In genomic region chr7:141640239-141640840, GRCh38 we compare ENCODE assay signal across 26 cellular contexts.
A peak's percentile ranks its signal among the peaks of the same experiment; 100 is the strongest.
DNase-seq lines count a peak whose midpoint lies in the region; ATAC-seq and TF ChIP-seq lines count a peak whose summit lies in the region.
"Had no signal": no experiment of that assay in that cellular context is flagged by ENCODE, and none has a peak within 500 bp of the region (broad histone marks: within the 10 kb centered on the region; RNA-seq: fewer than 3 reads in every experiment).

No MANE protein-coding gene starts in this region.

- no peaks in the 10 kb centered on the region for H3K27me3 Mint-ChIP-seq in activated naive CD8-positive, alpha-beta T cell treated with anti-CD3 and anti-CD28 coated beads, Interleukin-2, amount 50 U/mL, for 24 hours
- no peaks in the 10 kb centered on the region for H3K27me3 Mint-ChIP-seq in nephron progenitor cell (ENCODE audit: low read depth, poor library complexity)
- H3K27me3 Mint-ChIP-seq: CD8-positive, alpha-beta memory T cell had no signal

- H3K36me3 ChIP-seq in GM23248 (ENCODE audit: low read depth), result 0 out of 2 replicates have a peak, but pooled peaks cover 8% of the 10 kb centered on the region

- no peaks in the 10 kb centered on the region for H3K4me1 Mint-ChIP-seq in activated naive CD8-positive, alpha-beta T cell treated with anti-CD3 and anti-CD28 coated beads, Interleukin-2, amount 50 U/mL, for 24 hours
- no peaks in the 10 kb centered on the region for H3K4me1 Mint-ChIP-seq in nephron progenitor cell
- H3K4me1 Mint-ChIP-seq: CD8-positive, alpha-beta memory T cell had no signal

- H3K4me1 ChIP-seq in GM23248 (ENCODE audit: insufficient read depth), result no peaks in the 10 kb centered on the region
- H3K4me1 ChIP-seq: psoas muscle, tibial nerve had no signal

- DNase-seq in GM23248 (peak; percentile 11), LHCN-M2 (ENCODE audit: low read depth) (peak; percentile 47), nephron progenitor cell (no peak), ureter (ENCODE audit: low spot score) (no peak), retina (no peak)
- no peak for DNase-seq in activated naive CD8-positive, alpha-beta T cell treated with anti-CD3 and anti-CD28 coated beads, Interleukin-2, amount 50 U/mL, for 24 hours
- no peak for DNase-seq in stimulated activated CD4-positive, alpha-beta T cell treated with anti-CD3 and anti-CD28 coated beads, Interleukin-4, amount 100 ng/mL, for 4 hours
- DNase-seq: activated CD4-positive, alpha-beta T cell treated with anti-CD3 and anti-CD28 coated beads for 4 hours; activated gamma-delta T cell; AML-193; amygdala; CD8-positive, alpha-beta memory T cell; DMS53; heart right ventricle; Karpas-422; NCI-H1930; NCI-H82; psoas muscle; SHP77; stimulated activated CD4-positive, alpha-beta T cell treated with anti-CD3 and anti-CD28 coated beads, Interleukin-1b, Interleukin-23, amount 100 ng/mL, for 48 hours; stimulated activated naive CD4-positive, alpha-beta T cell treated with Interleukin-2 at 50 U/mL for 16 hours had no signal

- TF ChIP-seq CTCF in nephron progenitor cell (IDR thresholded peaks at IDR 0.05), result no peak

- no peaks in the 10 kb centered on the region for H3K79me2 ChIP-seq in GM23248 (ENCODE audit: insufficient read depth)

- peaks cover 45% of the 10 kb centered on the region for H3K36me3 Mint-ChIP-seq in activated naive CD8-positive, alpha-beta T cell treated with anti-CD3 and anti-CD28 coated beads, Interleukin-2, amount 50 U/mL, for 24 hours (ENCODE audit: low read depth)
- H3K36me3 Mint-ChIP-seq in nephron progenitor cell (ENCODE audit: low read depth), result peaks cover 25% of the 10 kb centered on the region

- no peaks in the 10 kb centered on the region for H3F3A ChIP-seq in GM23248 (ENCODE audit: insufficient read depth)

- H3K27ac ChIP-seq in GM23248, result no peak overlapping the region
- H3K27ac ChIP-seq: cardiac muscle cell, heart right ventricle, neutrophil, psoas muscle, skin epidermis, tibial nerve had no signal

- no peak for ATAC-seq in activated naive CD8-positive, alpha-beta T cell treated with anti-CD3 and anti-CD28 coated beads, Interleukin-2, amount 50 U/mL, for 24 hours
- ATAC-seq: heart right ventricle, left lobe of liver, psoas muscle had no signal

- no peaks in the 10 kb centered on the region for H3K9me3 ChIP-seq in GM23248 (ENCODE audit: low read depth)
- H3K9me3 ChIP-seq: heart right ventricle, neutrophil, psoas muscle, tibial nerve had no signal

- no peak overlapping the region for H3K4me3 Mint-ChIP-seq in activated naive CD8-positive, alpha-beta T cell treated with anti-CD3 and anti-CD28 coated beads, Interleukin-2, amount 50 U/mL, for 24 hours
- H3K4me3 Mint-ChIP-seq in nephron progenitor cell, result no peak overlapping the region
- H3K4me3 Mint-ChIP-seq: CD8-positive, alpha-beta memory T cell had no signal

- H2AFZ ChIP-seq in GM23248, result no peak overlapping the region

- WGBS in GM23248 (ENCODE audit: low coverage in 1 of 2, low lambda C conversion rate in 2 of 2, missing lambda C conversion rate in 2 of 2), 2 experiments, result 83 to 89% methylated on average over 2 of the region's 2 CpGs

- no peak overlapping the region for H3K4me2 ChIP-seq in GM23248 (ENCODE audit: unreplicated experiment)

- no peaks in the 10 kb centered on the region for H3K27me3 ChIP-seq in GM23248 (replicated peaks; ENCODE audit: insufficient read depth)
- H3K27me3 ChIP-seq: cardiac muscle cell, heart right ventricle, neutrophil, tibial nerve had no signal

- H3K4me3 ChIP-seq in GM23248, result no peak overlapping the region
- H3K4me3 ChIP-seq: cardiac muscle cell, heart right ventricle, psoas muscle, skin epidermis, tibial nerve had no signal

- in situ Hi-C loops in GM23248 (cut with MboI), result no loop called here

- H4K20me1 ChIP-seq in GM23248 (ENCODE audit: insufficient read depth), result no peaks in the 10 kb centered on the region

- H3K9me2 ChIP-seq in GM23248 (ENCODE audit: insufficient read depth), result no peaks in the 10 kb centered on the region

- H3K9me3 Mint-ChIP-seq in activated naive CD8-positive, alpha-beta T cell treated with anti-CD3 and anti-CD28 coated beads, Interleukin-2, amount 50 U/mL, for 24 hours, result no peaks in the 10 kb centered on the region
- no peaks in the 10 kb centered on the region for H3K9me3 Mint-ChIP-seq in nephron progenitor cell
- H3K9me3 Mint-ChIP-seq: CD8-positive, alpha-beta memory T cell had no signal

- no peak overlapping the region for H3K9ac ChIP-seq in GM23248

- peak overlapping the region; percentile 13 for H3K27ac Mint-ChIP-seq in activated naive CD8-positive, alpha-beta T cell treated with anti-CD3 and anti-CD28 coated beads, Interleukin-2, amount 50 U/mL, for 24 hours
- H3K27ac Mint-ChIP-seq in nephron progenitor cell, result peak overlapping the region; percentile 13

Comparison
In these comparisons a context has a peak if more than half of its experiments do, and no peak if none do; other contexts are left out.
1. DNase-seq: peak in GM23248 (single experiment) and LHCN-M2 (single experiment); none in activated naive CD8-positive, alpha-beta T cell treated with anti-CD3 and anti-CD28 coated beads, Interleukin-2, amount 50 U/mL, for 24 hours (single experiment), nephron progenitor cell (single experiment), ureter (single experiment), stimulated activated CD4-positive, alpha-beta T cell treated with anti-CD3 and anti-CD28 coated beads, Interleukin-4, amount 100 ng/mL, for 4 hours (0 of 2) and retina (single experiment).